22 cellular contexts compared by ENCODE assay signal in genomic region chr7:42485171-42485838, GRCh38.
"Had no signal": no experiment of that assay in that cellular context is flagged by ENCODE, and none has a peak within 500 bp of the region (broad histone marks: within the 10 kb centered on the region; RNA-seq: fewer than 3 reads in every experiment).

No MANE protein-coding gene starts in this region.

- H3K27ac Mint-ChIP-seq: activated CD4-positive, alpha-beta T cell treated with anti-CD3 and anti-CD28 coated beads, Interleukin-2, amount 10 ng/mL, durations not matched to agents 7 days and 5 days; activated CD8-positive, alpha-beta T cell treated with anti-CD3 and anti-CD28 coated beads for 36 hours; activated naive CD4-positive, alpha-beta T cell treated with anti-CD3 and anti-CD28 coated beads for 36 hours; activated naive CD8-positive, alpha-beta T cell treated with anti-CD3 and anti-CD28 coated beads, Interleukin-2, amount 10 ng/mL, durations not matched to agents 7 days and 5 days; effector memory CD8-positive, alpha-beta T cell; naive thymus-derived CD4-positive, alpha-beta T cell had no signal

- H3K9me3 Mint-ChIP-seq: activated CD4-positive, alpha-beta T cell treated with anti-CD3 and anti-CD28 coated beads, Interleukin-2, amount 10 ng/mL, durations not matched to agents 7 days and 5 days; activated CD8-positive, alpha-beta T cell treated with anti-CD3 and anti-CD28 coated beads for 36 hours; activated naive CD4-positive, alpha-beta T cell treated with anti-CD3 and anti-CD28 coated beads for 36 hours had no signal

- H3K4me1 Mint-ChIP-seq: activated CD4-positive, alpha-beta T cell treated with anti-CD3 and anti-CD28 coated beads, Interleukin-2, amount 10 ng/mL, durations not matched to agents 7 days and 5 days; activated naive CD8-positive, alpha-beta T cell treated with anti-CD3 and anti-CD28 coated beads, Interleukin-2, amount 10 ng/mL, durations not matched to agents 7 days and 5 days; naive thymus-derived CD4-positive, alpha-beta T cell had no signal

- ATAC-seq: activated CD8-positive, alpha-beta T cell treated with anti-CD3 and anti-CD28 coated beads for 36 hours; effector memory CD8-positive, alpha-beta T cell; foreskin keratinocyte; naive thymus-derived CD4-positive, alpha-beta T cell had no signal

- H3K27ac ChIP-seq: foreskin keratinocyte, left ventricle myocardium inferior, ovary, prostate gland, spleen, tibial nerve had no signal

- H3K4me3 Mint-ChIP-seq: activated CD4-positive, alpha-beta T cell treated with anti-CD3 and anti-CD28 coated beads, Interleukin-2, amount 10 ng/mL, durations not matched to agents 7 days and 5 days; activated CD8-positive, alpha-beta T cell treated with anti-CD3 and anti-CD28 coated beads for 36 hours; activated naive CD4-positive, alpha-beta T cell treated with anti-CD3 and anti-CD28 coated beads for 36 hours; activated naive CD8-positive, alpha-beta T cell treated with anti-CD3 and anti-CD28 coated beads, Interleukin-2, amount 10 ng/mL, durations not matched to agents 7 days and 5 days; effector memory CD8-positive, alpha-beta T cell; naive thymus-derived CD4-positive, alpha-beta T cell had no signal

- H3K9me3 ChIP-seq: left ventricle myocardium inferior, ovary, prostate gland, spleen, tibial nerve had no signal

- H3K27me3 ChIP-seq: foreskin keratinocyte, ovary, spleen, tibial nerve had no signal

- H3K4me3 ChIP-seq: left ventricle myocardium inferior, lung, ovary, prostate gland, spleen, tibial nerve had no signal

- H3K36me3 Mint-ChIP-seq: activated naive CD8-positive, alpha-beta T cell treated with anti-CD3 and anti-CD28 coated beads, Interleukin-2, amount 10 ng/mL, durations not matched to agents 7 days and 5 days; naive thymus-derived CD4-positive, alpha-beta T cell had no signal

- H3K4me1 ChIP-seq: foreskin keratinocyte, prostate gland, spleen had no signal

- DNase-seq: activated CD4-positive, alpha-beta T cell treated with anti-CD3 and anti-CD28 coated beads, Interleukin-2, amount 10 ng/mL, durations not matched to agents 7 days and 5 days; activated CD4-positive, CD25-positive, alpha-beta regulatory T cell treated with anti-CD3 and anti-CD28 coated beads, Interleukin-2, amount 50 U/mL, for 72 hours; activated CD8-positive, alpha-beta T cell treated with anti-CD3 and anti-CD28 coated beads for 36 hours; activated effector memory CD4-positive, alpha-beta T cell treated with anti-CD3 and anti-CD28 coated beads, Interleukin-2, amount 50 U/mL, for 16 hours; activated naive CD4-positive, alpha-beta T cell treated with anti-CD3 and anti-CD28 coated beads for 36 hours; activated naive CD8-positive, alpha-beta T cell treated with anti-CD3 and anti-CD28 coated beads, Interleukin-2, amount 10 ng/mL, durations not matched to agents 7 days and 5 days; amniotic stem cell; caudate nucleus; cortex of kidney; effector memory CD8-positive, alpha-beta T cell; erythroblast; foreskin keratinocyte; islet precursor cell; left ventricle myocardium inferior; naive thymus-derived CD4-positive, alpha-beta T cell; ovary; spleen; stimulated activated naive CD4-positive, alpha-beta T cell treated with Interleukin-2 at 50 U/mL for 16 hours; T-helper 2 cell had no signal

- H3K36me3 ChIP-seq: left ventricle myocardium inferior, ovary, prostate gland, spleen, tibial nerve had no signal
